27 cellular contexts compared by ENCODE assay signal in the genomic region with DNA sequence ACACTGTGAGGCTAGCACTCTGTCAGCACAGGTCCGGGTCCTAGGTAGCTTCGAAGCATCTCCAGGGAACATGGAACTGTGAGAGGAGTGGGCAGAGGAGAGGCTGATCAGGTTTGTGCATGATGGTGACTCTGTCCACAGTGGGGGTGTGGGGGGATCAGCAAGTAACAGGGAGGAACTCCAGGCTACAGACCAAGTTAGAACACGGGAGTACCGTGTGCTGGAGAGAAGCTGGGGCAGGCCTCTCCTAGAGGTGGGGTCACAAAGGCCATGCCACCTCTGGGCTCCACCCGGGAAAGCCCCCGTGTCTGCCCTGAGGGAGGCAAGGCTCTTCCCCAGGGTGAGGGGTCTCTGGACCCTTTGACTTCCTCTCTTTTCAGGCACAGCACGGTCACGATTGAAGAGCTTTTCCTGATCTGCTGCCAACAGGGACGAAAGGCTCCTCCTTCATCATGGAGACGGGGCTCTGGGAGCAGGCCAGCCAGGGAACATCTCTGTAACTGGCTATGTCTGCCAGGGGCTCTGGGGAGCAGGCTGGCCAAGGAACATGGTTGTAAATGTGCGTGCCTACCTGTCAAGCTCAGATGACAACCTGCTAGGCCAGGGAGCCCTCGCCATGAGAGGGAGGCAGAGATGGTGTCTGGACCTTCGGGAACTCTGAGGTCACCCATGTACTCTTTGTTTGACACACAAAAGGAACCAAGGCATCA.
"Had no signal": no experiment of that assay in that cellular context is flagged by ENCODE, and none has a peak within 500 bp of the region (broad histone marks: within the 10 kb centered on the region; RNA-seq: fewer than 3 reads in every experiment).

No MANE protein-coding gene starts in this region.

- H3K27me3 ChIP-seq: adrenal gland, Peyer's patch had no signal

- H3K9me3 ChIP-seq: adrenal gland, breast epithelium, Peyer's patch had no signal

- H3K36me3 ChIP-seq: adrenal gland, breast epithelium, Peyer's patch had no signal

- H3K4me1 ChIP-seq: adrenal gland, breast epithelium, Peyer's patch had no signal

- H3K4me3 ChIP-seq: adrenal gland, breast epithelium, Peyer's patch had no signal

- ATAC-seq: activated CD8-positive, alpha-beta T cell treated with anti-CD3 and anti-CD28 coated beads, Interleukin-2, amount 10 ng/mL, durations not matched to agents 7 days and 5 days; T-helper 17 cell; WTC11 had no signal

- DNase-seq: activated CD4-positive, alpha-beta T cell treated with anti-CD3 and anti-CD28 coated beads for 48 hours; activated CD4-positive, alpha-beta T cell treated with anti-CD3 and anti-CD28 coated beads, Interleukin-2, amount 50 U/mL, for 4 hours; activated CD4-positive, CD25-positive, alpha-beta regulatory T cell treated with anti-CD3 and anti-CD28 coated beads, Interleukin-2, amount 50 U/mL, for 72 hours; activated CD8-positive, alpha-beta memory T cell treated with anti-CD3 and anti-CD28 coated beads, Interleukin-2, amount 50 U/mL, for 48 hours; activated CD8-positive, alpha-beta T cell treated with anti-CD3 and anti-CD28 coated beads, Interleukin-2, amount 10 ng/mL, durations not matched to agents 7 days and 5 days; activated naive CD4-positive, alpha-beta T cell treated with anti-CD3 and anti-CD28 coated beads, Interleukin-2, amount 50 U/mL, for 16 hours; activated naive CD8-positive, alpha-beta T cell treated with anti-CD3 and anti-CD28 coated beads, Interleukin-2, amount 10 ng/mL, durations not matched to agents 7 days and 5 days; activated T-cell treated with anti-CD3 and anti-CD28 coated beads, Interleukin-2, amount 50 U/mL, for 1 hour; adrenal gland; anterior cingulate cortex; caudate nucleus; NCI-H1092 treated with DMSO at 0.1 percent for 48 hours; NCI-H1417 treated with DMSO at 0.1 percent for 48 hours; NCI-H1694; NCI-H2029; NCI-H2107; NCI-H2171 treated with DMSO at 0.1 percent for 48 hours; NCI-H226; NCI-H510A; NCI-H526 treated with DMSO at 0.1 percent for 48 hours; NK-92 treated with Interleukin-12 subunit alpha and Interleukin-12 subunit beta, amount 100 ng/mL, for 24 hours; SIG-M5; T-helper 17 cell; T-helper 9 cell had no signal

- H3K27ac ChIP-seq: adrenal gland, breast epithelium, Peyer's patch had no signal
